15 cellular contexts compared by ENCODE assay signal in genomic region chr1:89698020-89698560, GRCh38.
DNase-seq lines count a peak whose midpoint lies in the region; ATAC-seq and TF ChIP-seq lines count a peak whose summit lies in the region.
"Had no signal": no experiment of that assay in that cellular context is flagged by ENCODE, and none has a peak within 500 bp of the region (broad histone marks: within the 10 kb centered on the region; RNA-seq: fewer than 3 reads in every experiment).

No MANE protein-coding gene starts in this region.

- H3K9me3 Mint-ChIP-seq in Calu3 (ENCODE audit: low read depth, unreplicated experiment), result no peaks in the 10 kb centered on the region
- H3K9me3 Mint-ChIP-seq: stimulated activated naive B cell treated with anti-CD40 and anti-IgM and Interleukin-4, amounts not matched to agents 10 μg/mL and 1 μg/mL and 100 μg/mL, for 72 hours had no signal

- no peaks in the 10 kb centered on the region for H3K4me1 Mint-ChIP-seq in Calu3 (ENCODE audit: low read depth, unreplicated experiment)

- peaks cover 0 to 9% (median 0%) of the 10 kb centered on the region in 9 donors for H3K36me3 ChIP-seq in heart left ventricle

- BruUV-seq in Calu3 (replicated peaks; lab: Mats Ljungman, UMichigan), result no TSS peak

- H3K36me3 Mint-ChIP-seq in Calu3 (ENCODE audit: insufficient read depth, unreplicated experiment), result no peaks in the 10 kb centered on the region

- in situ Hi-C loops in ACHN (cut with HindIII; ENCODE audit: low pct_ligation_motif_present, low pct_unique_long_range_greater_than_20kb, low sequenced_read_pairs), result no loop called here

- ATAC-seq in left ventricle myocardium superior (peak; percentile 22), heart left ventricle (no peak)
- ATAC-seq: activated CD4-positive, CD25-positive, alpha-beta regulatory T cell treated with anti-CD3 and anti-CD28 coated beads, Interleukin-2, amount 50 U/mL, for 24 hours; esophagus mucosa; stimulated activated naive B cell treated with anti-CD40 and anti-IgM and Interleukin-4, amounts not matched to agents 10 μg/mL and 1 μg/mL and 100 μg/mL, for 72 hours had no signal

- no peak for TF ChIP-seq POLR2A in heart left ventricle (IDR thresholded peaks at IDR 0.05)

- H3K4me1 ChIP-seq in heart left ventricle, result peaks cover 7 to 91% (median 56%) of the 10 kb centered on the region in 12 donors

- intact Hi-C loops in left ventricle myocardium superior (cut with micrococcal nuclease), result no loop called here
- intact Hi-C loops in heart left ventricle (cut with DNase I), result loop anchor here in 8 of 10 donors (5.0 to 10.0 kb wide), 4 partner anchors 41 to 67 kb away; partner anchors contain the start of gene LRRC8C (in 4 of the 8)
- intact Hi-C loops in Calu3 (cut with micrococcal nuclease; ENCODE audit: unreplicated experiment), result no loop called here

- H3K4me3 ChIP-seq in heart left ventricle, result no peak overlapping the region
- no peak overlapping the region for H3K4me3 ChIP-seq in fibroblast of mammary gland (ENCODE audit: control insufficient read depth, low read depth, low read length)
- H3K4me3 ChIP-seq: smooth muscle cell had no signal

- peak overlapping the region in 4 of 12 donors; percentile 1 to 69 (median 15) for H3K27ac ChIP-seq in heart left ventricle
- H3K27ac ChIP-seq in VCaP, result peak overlapping the region; percentile 51

- no peak for DNase-seq in left ventricle myocardium superior
- DNase-seq in heart left ventricle, result no peak
- peak; percentile 22 for DNase-seq in fibroblast of mammary gland (ENCODE audit: low read depth)
- no peak for DNase-seq in NCI-H510A treated with DMSO at 0.1 percent for 48 hours (lab: John Stamatoyannopoulos, UW)
- no peak for DNase-seq in ACHN
- DNase-seq in Calu3, result no peak
- DNase-seq in activated CD4-positive, CD25-positive, alpha-beta regulatory T cell treated with anti-CD3 and anti-CD28 coated beads, Interleukin-2, amount 50 U/mL, for 72 hours, result no peak
- DNase-seq: NCI-H2081 treated with DMSO at 0.1 percent for 48 hours; NCI-H69; stimulated activated naive B cell treated with anti-CD40 and anti-IgM and Interleukin-4, amounts not matched to agents 10 μg/mL and 1 μg/mL and 100 μg/mL, for 72 hours; SW 1271 had no signal

- no peak overlapping the region for H3K4me3 Mint-ChIP-seq in Calu3 (ENCODE audit: low read depth, unreplicated experiment)

- 41 to 48% (median 44%) methylated on average over 3 of the region's 3 CpGs for WGBS in heart left ventricle, 4 donors

- no peaks in the 10 kb centered on the region for H3K9me3 ChIP-seq in heart left ventricle

- CTCF ChIA-PET in Calu3 (lab: Charles Lee), result no interaction called here

- H3K27me3 Mint-ChIP-seq in Calu3 (ENCODE audit: unreplicated experiment), result no peaks in the 10 kb centered on the region
- H3K27me3 Mint-ChIP-seq: stimulated activated naive B cell treated with anti-CD40 and anti-IgM and Interleukin-4, amounts not matched to agents 10 μg/mL and 1 μg/mL and 100 μg/mL, for 72 hours had no signal

- no peaks in the 10 kb centered on the region for H3K27me3 ChIP-seq in heart left ventricle

- no peak for TF ChIP-seq CTCF in heart left ventricle (IDR thresholded peaks at IDR 0.05)
- TF ChIP-seq CTCF in VCaP (conservative IDR thresholded peaks at IDR 0.05), result no peak
- no peak for TF ChIP-seq CTCF in fibroblast of mammary gland (conservative IDR thresholded peaks at IDR 0.05; ENCODE audit: control insufficient read depth, insufficient read depth, low read depth, low read length)
- TF ChIP-seq CTCF in Calu3 (IDR thresholded peaks at IDR 0.05; ENCODE audit: unreplicated experiment), result no peak

- H3K27ac Mint-ChIP-seq in Calu3 (ENCODE audit: unreplicated experiment), result no peak overlapping the region

Comparison
In these comparisons a context has a peak if more than half of its experiments do, and no peak if none do; other contexts are left out.
1. intact Hi-C loops: an anchor here in heart left ventricle (5.0 to 10.0 kb wide); none called in left ventricle myocardium superior and Calu3.